Comparison of ENCODE assay signal across 11 cellular contexts in the genomic region with DNA sequence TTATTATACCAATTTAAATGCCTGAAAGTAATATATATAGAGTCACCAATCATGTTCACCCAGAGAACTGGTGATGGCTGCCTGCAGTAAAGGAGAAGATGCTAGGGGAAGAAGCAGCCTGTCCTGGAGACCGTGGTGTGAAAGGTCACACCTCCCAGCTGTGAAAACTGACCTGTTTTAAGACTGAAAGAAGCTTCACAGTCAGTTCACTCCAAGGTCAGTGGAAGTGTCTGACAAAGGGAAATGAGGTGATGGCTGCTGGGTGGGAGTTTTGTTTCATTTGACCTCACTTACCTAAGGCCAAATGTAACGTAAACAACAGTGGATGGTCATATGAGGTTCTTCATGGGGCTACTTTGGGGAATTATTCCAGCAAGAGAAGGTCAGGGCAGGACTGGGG.
DNase-seq lines count a peak whose midpoint lies in the region; ATAC-seq and TF ChIP-seq lines count a peak whose summit lies in the region.
"Had no signal": no experiment of that assay in that cellular context is flagged by ENCODE, and none has a peak within 500 bp of the region (broad histone marks: within the 10 kb centered on the region; RNA-seq: fewer than 3 reads in every experiment).

No MANE protein-coding gene starts in this region.

- H3K4me3 Mint-ChIP-seq in central memory CD8-positive, alpha-beta T cell, result no peak overlapping the region
- no peak overlapping the region for H3K4me3 Mint-ChIP-seq in MCF 10A (ENCODE audit: unreplicated experiment)

- H4K20me1 ChIP-seq in PC-9 (ENCODE audit: insufficient read depth), result no peaks in the 10 kb centered on the region

- no peak overlapping the region for H3K4me2 ChIP-seq in PC-9

- peak; percentile 92 for ATAC-seq in GM18511 (IDR thresholded peaks at IDR 0.05; ENCODE audit: unreplicated experiment)
- peak; percentile 85 for ATAC-seq in GM21381 (IDR thresholded peaks at IDR 0.05; ENCODE audit: unreplicated experiment)
- ATAC-seq in HG03103 (IDR thresholded peaks at IDR 0.05; ENCODE audit: low read depth, unreplicated experiment), result peak; percentile 67
- ATAC-seq in central memory CD8-positive, alpha-beta T cell (replicated peaks; ENCODE audit: extremely low read depth, poor library complexity, severe bottlenecking), result peak; percentile 22
- ATAC-seq: K562 had no signal

- TF ChIP-seq CTCF in PC-9 (conservative IDR thresholded peaks at IDR 0.05) (no peak), MCF 10A (IDR thresholded peaks at IDR 0.05; ENCODE audit: unreplicated experiment) (no peak)

- no peak for DNase-seq in central memory CD8-positive, alpha-beta T cell (ENCODE audit: low spot score in 2 of 2)
- no peak for DNase-seq in PC-9
- no peak for DNase-seq in MCF 10A (ENCODE audit: unreplicated experiment)
- DNase-seq in cerebellar nuclear complex (lab: John Stamatoyannopoulos, UW), result no peak
- no peak for DNase-seq in T1000 (lab: John Stamatoyannopoulos, UW)
- DNase-seq: retina had no signal

- no peaks in the 10 kb centered on the region for H3K27me3 Mint-ChIP-seq in central memory CD8-positive, alpha-beta T cell
- H3K27me3 Mint-ChIP-seq in MCF 10A (ENCODE audit: insufficient read depth, unreplicated experiment), result peaks cover 17% of the 10 kb centered on the region

- H3K9me3 Mint-ChIP-seq in central memory CD8-positive, alpha-beta T cell, result peaks cover 10% of the 10 kb centered on the region
- no peaks in the 10 kb centered on the region for H3K9me3 Mint-ChIP-seq in MCF 10A (ENCODE audit: unreplicated experiment)

- H3F3A ChIP-seq in PC-9 (ENCODE audit: insufficient read depth, low read depth), result no peaks in the 10 kb centered on the region

- intact Hi-C loops in PC-9 (cut with micrococcal nuclease; ENCODE audit: unreplicated experiment), result no loop called here
- intact Hi-C loops in MCF 10A (cut with micrococcal nuclease), result no loop called here

- H3K36me3 Mint-ChIP-seq in central memory CD8-positive, alpha-beta T cell (ENCODE audit: insufficient read depth), result peaks cover 4% of the 10 kb centered on the region
- no peaks in the 10 kb centered on the region for H3K36me3 Mint-ChIP-seq in MCF 10A (ENCODE audit: insufficient read depth, unreplicated experiment)

- BruUV-seq in PC-9 (replicated peaks; lab: Mats Ljungman, UMichigan) (no TSS peak), MCF 10A (replicated peaks; lab: Mats Ljungman, UMichigan) (no TSS peak)

- no peaks in the 10 kb centered on the region for H3K36me3 ChIP-seq in PC-9 (ENCODE audit: low read depth)
- H3K36me3 ChIP-seq: vagina had no signal

- CTCF ChIA-PET in PC-9 (lab: Charles Lee) (no interaction called here), MCF 10A (lab: Yijun Ruan, JAX) (no interaction called here)

- H3K27ac Mint-ChIP-seq in central memory CD8-positive, alpha-beta T cell (ENCODE audit: low read depth), result peak overlapping the region; percentile 74
- no peak overlapping the region for H3K27ac Mint-ChIP-seq in MCF 10A (ENCODE audit: low read depth, unreplicated experiment)

- peaks cover 1% of the 10 kb centered on the region; the same call in 1 of the 2 replicates for H3K27me3 ChIP-seq in PC-9 (ENCODE audit: insufficient read depth, low read depth)
- H3K27me3 ChIP-seq: vagina had no signal

- no peaks in the 10 kb centered on the region for H3K9me3 ChIP-seq in PC-9 (ENCODE audit: insufficient read depth, low read depth)
- H3K9me3 ChIP-seq: vagina had no signal

- no peak overlapping the region for H2AFZ ChIP-seq in PC-9

- POLR2A ChIA-PET in PC-9 (lab: Charles Lee; ENCODE audit: unreplicated experiment) (interaction anchor here (0.6 kb wide), 1 partner anchor 1079 kb away, joined by 5 read pairs; no protein-coding TSS in a partner anchor), MCF 10A (lab: Yijun Ruan, JAX) (no interaction called here)

- H3K4me3 ChIP-seq in PC-9, result no peak overlapping the region
- H3K4me3 ChIP-seq: K562, vagina had no signal

- H3K27ac ChIP-seq in PC-9, result no peak overlapping the region
- H3K27ac ChIP-seq: vagina had no signal

- no peaks in the 10 kb centered on the region for H3K4me1 ChIP-seq in PC-9 (replicated peaks; ENCODE audit: insufficient read depth)
- H3K4me1 ChIP-seq: vagina had no signal

- no peaks in the 10 kb centered on the region for H3K79me2 ChIP-seq in PC-9 (ENCODE audit: low read depth)

- peaks cover 67% of the 10 kb centered on the region for H3K4me1 Mint-ChIP-seq in central memory CD8-positive, alpha-beta T cell
- peaks cover 5% of the 10 kb centered on the region for H3K4me1 Mint-ChIP-seq in MCF 10A (ENCODE audit: insufficient read depth, unreplicated experiment)

- H3K9me2 ChIP-seq in PC-9 (ENCODE audit: insufficient read depth), result no peaks in the 10 kb centered on the region

Comparison
In these comparisons a context has a peak if more than half of its experiments do, and no peak if none do; other contexts are left out.
1. ATAC-seq: peak in every context shown above with its lines; median percentile 92 in GM18511; 85 in GM21381; 67 in HG03103; 22 in central memory CD8-positive, alpha-beta T cell.